In genomic region chr20:57400262-57400701, GRCh38 we compare ENCODE assay signal across 9 cellular contexts. TPM values are rescaled to one million over a fixed set of nuclear protein-coding genes. Genes with fewer than 3 reads are reported as not detected.
DNase-seq lines count a peak whose midpoint lies in the region; ATAC-seq and TF ChIP-seq lines count a peak whose summit lies in the region.
"Had no signal": no experiment of that assay in that cellular context is flagged by ENCODE, and none has a peak within 500 bp of the region (broad histone marks: within the 10 kb centered on the region; RNA-seq: fewer than 3 reads in every experiment).

No MANE protein-coding gene starts in this region.

- no peak overlapping the region for H3K4me2 ChIP-seq in mammary epithelial cell (ENCODE audit: insufficient read depth, low read depth, low read length)

- TF ChIP-seq CTCF in heart right ventricle (IDR thresholded peaks at IDR 0.05) (peak in 4 of 9 donors; percentile 5 to 22 (median 13)), mucosa of descending colon (IDR thresholded peaks at IDR 0.05) (no peak), prostate gland (IDR thresholded peaks at IDR 0.05) (no peak), mammary epithelial cell (conservative IDR thresholded peaks at IDR 0.05 in 1 of 2, IDR thresholded peaks at IDR 0.05 in 1 of 2; ENCODE audit: extremely low read depth in 1 of 2, insufficient read depth in 1 of 2, low read depth in 1 of 2, low read length in 2 of 2) (no peak)

- DNase-seq in Right ventricle myocardium superior: peak; percentile 39
- DNase-seq in heart right ventricle: no peak
- DNase-seq in activated naive CD4-positive, alpha-beta T cell treated with anti-CD3 and anti-CD28 coated beads, Interleukin-2, amount 50 U/mL, for 16 hours: peak; percentile 16
- DNase-seq in mucosa of descending colon: peak in 2 of 3 donors; percentile 32 to 64
- DNase-seq in prostate gland (ENCODE audit: low spot score): no peak
- no peak for DNase-seq in mammary epithelial cell
- DNase-seq: NCI-H2171 had no signal

- no peaks in the 10 kb centered on the region for H3K27me3 ChIP-seq in heart right ventricle
- no peaks in the 10 kb centered on the region for H3K27me3 ChIP-seq in prostate gland (replicated peaks; ENCODE audit: insufficient read depth)
- H3K27me3 ChIP-seq in mammary epithelial cell (ENCODE audit: insufficient read depth, low read length): no peaks in the 10 kb centered on the region

- no peaks in the 10 kb centered on the region for H3K79me2 ChIP-seq in mammary epithelial cell (ENCODE audit: insufficient read depth, low read length)

- no peak for TF ChIP-seq POLR2A in prostate gland (IDR thresholded peaks at IDR 0.05)

- ATAC-seq in Right ventricle myocardium superior (ENCODE audit: poor library complexity): no peak
- no peak for ATAC-seq in heart right ventricle
- no peak for ATAC-seq in mucosa of descending colon
- no peak for ATAC-seq in HG03432 (IDR thresholded peaks at IDR 0.05; ENCODE audit: unreplicated experiment)
- ATAC-seq in GM18868 (IDR thresholded peaks at IDR 0.05; ENCODE audit: unreplicated experiment): no peak

- H3K4me1 ChIP-seq in heart right ventricle (peaks cover 23 to 76% (median 68%) of the 10 kb centered on the region in 9 donors), mucosa of descending colon (ENCODE audit: low read depth) (peaks cover 33% of the 10 kb centered on the region), prostate gland (replicated peaks) (no peaks in the 10 kb centered on the region), mammary epithelial cell (ENCODE audit: insufficient read depth, low read length) (peaks cover 26% of the 10 kb centered on the region)

- H3K9me3 ChIP-seq in heart right ventricle (no peaks in the 10 kb centered on the region), mucosa of descending colon (no peaks in the 10 kb centered on the region), prostate gland (no peaks in the 10 kb centered on the region), mammary epithelial cell (replicated peaks; ENCODE audit: insufficient read depth, low read length) (no peaks in the 10 kb centered on the region)

- no peak overlapping the region for H2AFZ ChIP-seq in mammary epithelial cell (ENCODE audit: low read depth, low read length)

- 67 to 76% methylated on average over 11 of the region's 11 CpGs for WGBS in heart right ventricle, 2 donors
- 65% methylated on average over 10 of the region's 11 CpGs for WGBS in prostate gland
- 94% methylated on average over 8 of the region's 11 CpGs for WGBS in mammary epithelial cell (ENCODE audit: low coverage, missing lambda C conversion rate)

- no peak overlapping the region for H3K9ac ChIP-seq in mammary epithelial cell (ENCODE audit: insufficient read depth, low read length)

- dilution Hi-C loops in mammary epithelial cell (cut with HindIII; ENCODE audit: low sequenced_read_pairs): no loop called here

- in situ Hi-C loops in mammary epithelial cell (cut with MboI; ENCODE audit: low sequenced_read_pairs in 2 of 2): no loop called here

- H4K20me1 ChIP-seq in mammary epithelial cell (ENCODE audit: insufficient read depth, low read length): no peaks in the 10 kb centered on the region

- no peak overlapping the region for H3K4me3 ChIP-seq in heart right ventricle
- H3K4me3 ChIP-seq in mucosa of descending colon: no peak overlapping the region
- no peak overlapping the region for H3K4me3 ChIP-seq in prostate gland
- no peak overlapping the region for H3K4me3 ChIP-seq in mammary epithelial cell (replicated peaks in 1 of 3; ENCODE audit: insufficient read depth in 1 of 3, low read depth in 2 of 3, low read length in 3 of 3)

- H3K27ac ChIP-seq in heart right ventricle (peak overlapping the region in 2 of 10 donors; percentile 68 to 76), prostate gland (peak overlapping the region in 1 of 2 donors; percentile 78), mammary epithelial cell (ENCODE audit: insufficient read depth, low read depth, low read length) (no peak overlapping the region)

- intact Hi-C loops in Right ventricle myocardium superior (cut with DNase I) (no loop called here), heart right ventricle (cut with DNase I) (no loop called here), mucosa of descending colon (cut with DNase I, micrococcal nuclease) (no loop called here), prostate gland (cut with DNase I) (no loop called here), mammary epithelial cell (cut with micrococcal nuclease) (no loop called here)

- H3K36me3 ChIP-seq in heart right ventricle (peaks cover 0 to 84% (median 22%) of the 10 kb centered on the region in 9 donors), mucosa of descending colon (ENCODE audit: low read depth) (no peaks in the 10 kb centered on the region), prostate gland (peaks cover 0 to 6% of the 10 kb centered on the region in 2 donors), mammary epithelial cell (ENCODE audit: insufficient read depth, low read length) (no peaks in the 10 kb centered on the region)

- no TSS peak for BruUV-seq in mammary epithelial cell (replicated peaks; lab: Mats Ljungman, UMichigan)

- CTCF ChIA-PET in mammary epithelial cell (lab: Charles Lee; ENCODE audit: low non-redundant PET): no interaction called here

RNA-seq across cellular contexts. Expression of gene RBM38, which starts 9.1 kb away (rescaled TPM):
- total RNA-seq in Right ventricle myocardium superior (91.5 TPM), heart right ventricle (100 to 1,000 TPM in 1 of 10 donors, 10 to 100 TPM in 9; 35.5 to 119 (median 50.2) TPM), mucosa of descending colon (10 to 100 TPM; 29.5 to 85.5 (median 36.8) TPM), prostate gland (100 to 1,000 TPM in 1 of 2 donors, 10 to 100 TPM in 1; 29.9 to 104 TPM), mammary epithelial cell (10 to 100 TPM; 16.2 to 21.2 TPM)
- polyA plus RNA-seq in heart right ventricle (100 to 1,000 TPM in 1 of 2 donors, 10 to 100 TPM in 1; 47.6 to 104 TPM), mammary epithelial cell (15.4 TPM)
- 5.9 TPM for polyA minus RNA-seq in mammary epithelial cell

RNA-seq across cellular contexts. Expression of gene RAE1, which starts 49.2 kb away (rescaled TPM):
- 13.2 TPM for total RNA-seq in Right ventricle myocardium superior
- total RNA-seq in heart right ventricle: 10 to 100 TPM; 11.8 to 19.9 (median 15.5) TPM
- 10 to 100 TPM in 1 of 2 donors, 1 to 10 TPM in 1; 6.2 to 18.9 TPM for polyA plus RNA-seq in heart right ventricle
- total RNA-seq in mucosa of descending colon: 10 to 100 TPM; 17.6 to 21.0 (median 19.9) TPM
- 10 to 100 TPM; 21.7 to 49.9 TPM for total RNA-seq in prostate gland
- total RNA-seq in mammary epithelial cell: 10 to 100 TPM; 30.2 to 34.7 TPM
- polyA plus RNA-seq in mammary epithelial cell: 42.3 TPM
- 38.7 TPM for polyA minus RNA-seq in mammary epithelial cell

Comparison
In these comparisons a context has a peak if more than half of its experiments do, and no peak if none do; other contexts are left out.
1. DNase-seq: peak in Right ventricle myocardium superior (single experiment), activated naive CD4-positive, alpha-beta T cell treated with anti-CD3 and anti-CD28 coated beads, Interleukin-2, amount 50 U/mL, for 16 hours (single experiment) and mucosa of descending colon (2 of 3); none in heart right ventricle (0 of 2), prostate gland (single experiment) and mammary epithelial cell (single experiment).